ENCODE assay signal across 13 cellular contexts in the genomic region with DNA sequence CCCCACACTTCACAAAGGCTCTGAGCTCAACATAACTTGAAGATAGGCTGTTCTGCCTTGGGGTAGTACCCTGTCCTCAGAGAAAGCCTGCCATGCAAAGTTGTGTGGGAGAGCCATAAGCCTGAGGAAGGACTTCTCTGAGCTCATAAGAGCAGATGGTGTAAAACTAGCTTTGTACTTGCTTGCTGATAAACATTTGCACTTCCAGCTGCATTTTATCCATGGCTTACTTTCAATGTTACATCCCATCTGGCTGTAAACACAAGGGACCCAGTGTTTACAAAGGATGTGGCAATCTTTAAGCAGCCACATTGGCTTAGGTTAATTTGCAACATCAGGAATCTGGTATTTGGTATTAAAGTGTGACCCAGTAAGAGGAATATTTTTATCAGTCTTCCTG.
DNase-seq lines count a peak whose midpoint lies in the region; ATAC-seq and TF ChIP-seq lines count a peak whose summit lies in the region.
"Had no signal": no experiment of that assay in that cellular context is flagged by ENCODE, and none has a peak within 500 bp of the region (broad histone marks: within the 10 kb centered on the region; RNA-seq: fewer than 3 reads in every experiment).

No MANE protein-coding gene starts in this region.

- H2BK15ac ChIP-seq in IMR-90 (ENCODE audit: low read depth, low read length) = no peak overlapping the region

- peak overlapping the region; percentile 1; the same call in 1 of the 2 replicates for H3K4ac ChIP-seq in IMR-90 (ENCODE audit: low read depth, low read length)

- H3K36me3 Mint-ChIP-seq in brain = no peaks in the 10 kb centered on the region
- no peaks in the 10 kb centered on the region for H3K36me3 Mint-ChIP-seq in WTC11
- H3K36me3 Mint-ChIP-seq: CD14-positive monocyte had no signal

- no peak for TF ChIP-seq POLR2A in IMR-90 (IDR thresholded peaks at IDR 0.05; ENCODE audit: low read depth, low read length)

- intact Hi-C loops in IMR-90 (cut with micrococcal nuclease) = no loop called here

- peak overlapping the region; percentile 93; the same call in 1 of the 2 replicates for H4K5ac ChIP-seq in IMR-90 (ENCODE audit: low read depth, low read length)

- H3K4me1 ChIP-seq in IMR-90 (ENCODE audit: control insufficient read depth, insufficient read depth, low read length) (peaks cover 2% of the 10 kb centered on the region; the same call in 1 of the 2 replicates), smooth muscle cell (ENCODE audit: low read depth) (no peaks in the 10 kb centered on the region)
- H3K4me1 ChIP-seq: upper lobe of left lung had no signal

- no peak overlapping the region for H3K23ac ChIP-seq in IMR-90 (ENCODE audit: low read depth, low read length)

- no peak overlapping the region for H2BK5ac ChIP-seq in IMR-90 (ENCODE audit: low read depth, low read length, poor library complexity, severe bottlenecking)

- H3K79me2 ChIP-seq in smooth muscle cell (ENCODE audit: low read depth) = no peaks in the 10 kb centered on the region

- H3K27ac Mint-ChIP-seq in brain = peak overlapping the region in 3 of 5 experiments; percentile 21 to 93 (median 73)
- no peak overlapping the region for H3K27ac Mint-ChIP-seq in WTC11
- H3K27ac Mint-ChIP-seq: CD14-positive monocyte; T-helper 1 cell treated with Interleukin-12 subunit alpha and Interleukin-12 subunit beta and Interleukin-4 antibody, amounts not matched to agents 30 μg/mL and 1 μg/mL, for 36 hours had no signal

- peak overlapping the region; percentile 92; the same call in 1 of the 2 replicates for H3K18ac ChIP-seq in IMR-90 (ENCODE audit: low read depth, low read length)

- no peaks in the 10 kb centered on the region for H3K36me3 ChIP-seq in IMR-90 (ENCODE audit: control insufficient read depth, insufficient read depth, low read length)
- H3K36me3 ChIP-seq in smooth muscle cell (ENCODE audit: low read depth) = no peaks in the 10 kb centered on the region
- H3K36me3 ChIP-seq: upper lobe of left lung had no signal

- dilution Hi-C loops in IMR-90 (cut with HindIII; ENCODE audit: low sequenced_read_pairs, unreplicated experiment) = no loop called here

- H4K8ac ChIP-seq in IMR-90 (ENCODE audit: low read depth in 2 of 2, low read length in 2 of 2) = no peak overlapping the region

- H2AFZ ChIP-seq in IMR-90 (replicated peaks; ENCODE audit: low read length, poor library complexity) (no peak overlapping the region), smooth muscle cell (ENCODE audit: low read depth) (no peak overlapping the region)

- H2AK5ac ChIP-seq in IMR-90 (ENCODE audit: low read depth, low read length) = no peak overlapping the region

- H3K27me3 ChIP-seq in IMR-90 (ENCODE audit: control insufficient read depth, insufficient read depth, low read length) = no peaks in the 10 kb centered on the region
- no peaks in the 10 kb centered on the region for H3K27me3 ChIP-seq in smooth muscle cell (ENCODE audit: low read depth)
- H3K27me3 ChIP-seq: upper lobe of left lung had no signal

- H3K27me3 Mint-ChIP-seq in brain (no peaks in the 10 kb centered on the region), WTC11 (ENCODE audit: low read depth) (no peaks in the 10 kb centered on the region)

- DNase-seq in IMR-90 (peak; percentile 21), inferior parietal cortex (ENCODE audit: extremely low spot score) (peak; percentile 49), smooth muscle cell (lab: John Stamatoyannopoulos, UW; ENCODE audit: unreplicated experiment) (no peak), WTC11 (ENCODE audit: low spot score) (no peak)
- DNase-seq: activated CD4-positive, alpha-beta T cell treated with anti-CD3 and anti-CD28 coated beads for 1 hour; activated T-cell treated with anti-CD3 and anti-CD28 coated beads for 4 hours; RPMI8226; upper lobe of left lung had no signal

- H3K79me1 ChIP-seq in IMR-90 (ENCODE audit: low read depth in 1 of 2, low read length in 2 of 2) = no peaks in the 10 kb centered on the region

- H3K4me3 Mint-ChIP-seq in brain (peak overlapping the region in 1 of 5 experiments; percentile 16), WTC11 (no peak overlapping the region)
- H3K4me3 Mint-ChIP-seq: CD14-positive monocyte; T-helper 1 cell treated with Interleukin-12 subunit alpha and Interleukin-12 subunit beta and Interleukin-4 antibody, amounts not matched to agents 30 μg/mL and 1 μg/mL, for 36 hours had no signal

- H3K27ac ChIP-seq in IMR-90 (ENCODE audit: insufficient read depth, low read length) = peak overlapping the region; percentile 97; the same call in 1 of the 2 replicates
- H3K27ac ChIP-seq in smooth muscle cell (ENCODE audit: low read depth) = peak overlapping the region; percentile 64
- H3K27ac ChIP-seq: upper lobe of left lung had no signal

- H3K4me2 ChIP-seq in IMR-90 (ENCODE audit: low read depth, low read length) (peak overlapping the region; percentile 20; the same call in 1 of the 2 replicates), smooth muscle cell (peak overlapping the region; percentile 52)

- H3K9me1 ChIP-seq in IMR-90 (ENCODE audit: insufficient read depth, low read length) = no peaks in the 10 kb centered on the region

- H4K20me1 ChIP-seq in IMR-90 (ENCODE audit: insufficient read depth, low read length) = no peaks in the 10 kb centered on the region
- H4K20me1 ChIP-seq in smooth muscle cell (ENCODE audit: low read depth) = no peaks in the 10 kb centered on the region

- no peak for TF ChIP-seq RAD21 in IMR-90 (IDR thresholded peaks at IDR 0.05; ENCODE audit: low read length)

- TF ChIP-seq CTCF in IMR-90 (conservative IDR thresholded peaks at IDR 0.05; ENCODE audit: low read depth, low read length) = no peak
- no peak for TF ChIP-seq CTCF in brain (conservative IDR thresholded peaks at IDR 0.05)
- no peak for TF ChIP-seq CTCF in smooth muscle cell (IDR thresholded peaks at IDR 0.05; ENCODE audit: borderline replicate concordance, insufficient read depth, poor library complexity, severe bottlenecking)
- no peak for TF ChIP-seq CTCF in WTC11 (IDR thresholded peaks at IDR 0.05)

- H3K9me3 ChIP-seq in IMR-90 (ENCODE audit: control insufficient read depth, insufficient read depth, low read length) (no peaks in the 10 kb centered on the region), smooth muscle cell (replicated peaks; ENCODE audit: low read depth) (no peaks in the 10 kb centered on the region)
- H3K9me3 ChIP-seq: upper lobe of left lung had no signal

- in situ Hi-C loops in IMR-90 (cut with MboI; ENCODE audit: low sequenced_read_pairs) = no loop called here

- peak overlapping the region; percentile 15; the same call in 1 of the 2 replicates for H2BK120ac ChIP-seq in IMR-90 (ENCODE audit: low read depth, low read length)

- no peak overlapping the region for H3K14ac ChIP-seq in IMR-90 (replicated peaks; ENCODE audit: low read depth, low read length)

- no peaks in the 10 kb centered on the region for H3F3A ChIP-seq in smooth muscle cell (ENCODE audit: low read depth)

- H3K56ac ChIP-seq in IMR-90 (ENCODE audit: extremely low read depth, insufficient read depth, low read length) = no peak overlapping the region

- H2AK9ac ChIP-seq in IMR-90 (replicated peaks; ENCODE audit: low read depth, low read length, poor library complexity) = no peak overlapping the region

- CTCF ChIA-PET in IMR-90 (lab: Yijun Ruan, JAX) (no interaction called here), WTC11 (lab: Charles Lee) (no interaction called here)

- peak overlapping the region; percentile 10; the same call in 1 of the 2 replicates for H2BK20ac ChIP-seq in IMR-90 (ENCODE audit: low read depth, low read length)

- H3K4me3 ChIP-seq in IMR-90 (ENCODE audit: insufficient read depth, low read depth, low read length) (no peak overlapping the region), smooth muscle cell (no peak overlapping the region)
- H3K4me3 ChIP-seq: upper lobe of left lung had no signal

- POLR2A ChIA-PET in IMR-90 (lab: Charles Lee; ENCODE audit: unreplicated experiment) = interaction anchor here (0.6 kb wide), 1 partner anchor 36 kb away, joined by 3 read pairs; no protein-coding TSS in a partner anchor
- POLR2A ChIA-PET in WTC11 (lab: Charles Lee) = no interaction called here

- H3K9ac ChIP-seq in IMR-90 (ENCODE audit: low read depth, low read length) (no peak overlapping the region; the same call in 1 of the 2 replicates), smooth muscle cell (ENCODE audit: low read depth) (no peak overlapping the region)

- BruUV-seq in IMR-90 (replicated peaks; lab: Mats Ljungman, UMichigan) = no TSS peak

- H3K9me3 Mint-ChIP-seq in brain = peaks cover 0 to 5% (median 0%) of the 10 kb centered on the region in 5 experiments
- peaks cover 7% of the 10 kb centered on the region; the same call in 1 of the 2 replicates for H3K9me3 Mint-ChIP-seq in WTC11
- H3K9me3 Mint-ChIP-seq: T-helper 1 cell treated with Interleukin-12 subunit alpha and Interleukin-12 subunit beta and Interleukin-4 antibody, amounts not matched to agents 30 μg/mL and 1 μg/mL, for 36 hours had no signal

- H4K91ac ChIP-seq in IMR-90 (ENCODE audit: insufficient read depth, low read depth, low read length) = no peak overlapping the region

- ATAC-seq in IMR-90 (ENCODE audit: low read depth) (peak; percentile 80), HG03045 (IDR thresholded peaks at IDR 0.05; ENCODE audit: unreplicated experiment) (no peak), HG03039 (IDR thresholded peaks at IDR 0.05; ENCODE audit: unreplicated experiment) (no peak), WTC11 (no peak)

- H3K4me1 Mint-ChIP-seq in brain (peaks cover 52% of the 10 kb centered on the region), WTC11 (no peaks in the 10 kb centered on the region)
- H3K4me1 Mint-ChIP-seq: CD14-positive monocyte had no signal

TF ChIP-seq in IMR-90, 13 proteins besides CTCF, POLR2A, EP300 and RAD21 (continues in another document):
- TF ChIP-seq, protein P1, sequence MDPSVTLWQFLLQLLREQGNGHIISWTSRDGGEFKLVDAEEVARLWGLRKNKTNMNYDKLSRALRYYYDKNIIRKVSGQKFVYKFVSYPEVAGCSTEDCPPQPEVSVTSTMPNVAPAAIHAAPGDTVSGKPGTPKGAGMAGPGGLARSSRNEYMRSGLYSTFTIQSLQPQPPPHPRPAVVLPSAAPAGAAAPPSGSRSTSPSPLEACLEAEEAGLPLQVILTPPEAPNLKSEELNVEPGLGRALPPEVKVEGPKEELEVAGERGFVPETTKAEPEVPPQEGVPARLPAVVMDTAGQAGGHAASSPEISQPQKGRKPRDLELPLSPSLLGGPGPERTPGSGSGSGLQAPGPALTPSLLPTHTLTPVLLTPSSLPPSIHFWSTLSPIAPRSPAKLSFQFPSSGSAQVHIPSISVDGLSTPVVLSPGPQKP (IDR thresholded peaks at IDR 0.05; ENCODE audit: borderline replicate concordance, low read depth, low read length) = no peak

TF ChIP-seq in WTC11, 78 proteins besides CTCF, POLR2A, EP300 and RAD21 (continues in another document):
- TF ChIP-seq, protein P2, sequence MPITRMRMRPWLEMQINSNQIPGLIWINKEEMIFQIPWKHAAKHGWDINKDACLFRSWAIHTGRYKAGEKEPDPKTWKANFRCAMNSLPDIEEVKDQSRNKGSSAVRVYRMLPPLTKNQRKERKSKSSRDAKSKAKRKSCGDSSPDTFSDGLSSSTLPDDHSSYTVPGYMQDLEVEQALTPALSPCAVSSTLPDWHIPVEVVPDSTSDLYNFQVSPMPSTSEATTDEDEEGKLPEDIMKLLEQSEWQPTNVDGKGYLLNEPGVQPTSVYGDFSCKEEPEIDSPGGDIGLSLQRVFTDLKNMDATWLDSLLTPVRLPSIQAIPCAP (CRISPR knock-in tag; IDR thresholded peaks at IDR 0.05) = no peak
- no peak for TF ChIP-seq ZNF671 (CRISPR knock-in tag; IDR thresholded peaks at IDR 0.05)

Comparison
In these comparisons a context has a peak if more than half of its experiments do, and no peak if none do; other contexts are left out.
1. DNase-seq: peak in IMR-90 (single experiment) and inferior parietal cortex (single experiment); none in smooth muscle cell (single experiment) and WTC11 (single experiment).